In the genomic region with DNA sequence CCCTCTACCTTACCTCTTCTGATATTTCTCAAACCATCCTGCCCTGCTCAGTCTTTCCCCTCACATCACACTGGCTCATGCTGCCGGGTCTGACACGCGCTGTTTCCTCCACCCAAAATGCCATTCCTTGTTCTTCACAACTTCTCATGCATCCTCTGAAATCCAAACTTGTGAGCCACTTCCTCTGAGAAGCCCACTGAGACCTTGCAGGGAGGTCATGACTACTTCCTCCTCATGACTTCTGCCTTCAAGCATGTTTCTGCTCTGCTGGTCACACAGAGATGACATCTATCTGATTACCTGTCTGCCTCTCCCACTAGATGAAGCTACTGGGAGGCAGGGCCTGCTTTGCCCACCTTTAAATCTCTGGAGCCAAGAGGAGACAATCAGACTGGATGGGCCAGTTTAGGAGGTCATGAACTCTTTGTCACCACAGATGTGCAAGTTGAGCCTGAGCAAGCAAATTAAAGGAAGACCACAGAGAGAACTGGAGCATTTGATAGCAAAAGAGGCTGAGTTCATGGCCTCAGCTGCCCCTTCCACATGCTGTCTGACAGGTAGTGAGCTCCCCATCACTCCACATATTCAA, we compare ENCODE assay signal across 10 cellular contexts.
A peak's percentile ranks its signal among the peaks of the same experiment; 100 is the strongest.
DNase-seq lines count a peak whose midpoint lies in the region; ATAC-seq and TF ChIP-seq lines count a peak whose summit lies in the region.
"Had no signal": no experiment of that assay in that cellular context is flagged by ENCODE, and none has a peak within 500 bp of the region (broad histone marks: within the 10 kb centered on the region; RNA-seq: fewer than 3 reads in every experiment).

No MANE protein-coding gene starts in this region.

- no peak overlapping the region for H3K4me3 Mint-ChIP-seq in activated B cell treated with CpG ODN at 0.5 μM for 24 hours
- no peak overlapping the region for H3K4me3 Mint-ChIP-seq in activated CD4-positive, alpha-beta T cell treated with anti-CD3 and anti-CD28 coated beads, Interleukin-2, amount 10 ng/mL, durations not matched to agents 7 days and 5 days

- no peaks in the 10 kb centered on the region for H3K9me3 ChIP-seq in aorta (ENCODE audit: control insufficient read depth, low read length)
- H3K9me3 ChIP-seq: Peyer's patch had no signal

- H3K27me3 ChIP-seq in aorta (ENCODE audit: control insufficient read depth in 1 of 2, insufficient read depth in 2 of 2, low read length in 1 of 2) = no peaks in the 10 kb centered on the region
- H3K27me3 ChIP-seq: Peyer's patch had no signal

- no peaks in the 10 kb centered on the region for H3K36me3 Mint-ChIP-seq in activated B cell treated with CpG ODN at 0.5 μM for 24 hours (ENCODE audit: low read depth)
- no peaks in the 10 kb centered on the region for H3K36me3 Mint-ChIP-seq in activated CD4-positive, alpha-beta T cell treated with anti-CD3 and anti-CD28 coated beads, Interleukin-2, amount 10 ng/mL, durations not matched to agents 7 days and 5 days (ENCODE audit: low read depth)

- 83 to 93% methylated on average over 3 of the region's 3 CpGs for WGBS in aorta, 2 donors

- H3K36me3 ChIP-seq in aorta (ENCODE audit: control insufficient read depth in 1 of 2, insufficient read depth in 2 of 2, low read length in 1 of 2) = no peaks in the 10 kb centered on the region
- H3K36me3 ChIP-seq: Peyer's patch had no signal

- ATAC-seq in HG03103 (IDR thresholded peaks at IDR 0.05; ENCODE audit: low read depth, unreplicated experiment) (peak; percentile 57), activated B cell treated with CpG ODN at 0.5 μM for 24 hours (ENCODE audit: low read depth) (peak; percentile 87), aorta (ENCODE audit: low FRiP score) (no peak)

- no peaks in the 10 kb centered on the region for H3K27me3 Mint-ChIP-seq in activated B cell treated with CpG ODN at 0.5 μM for 24 hours
- H3K27me3 Mint-ChIP-seq in activated CD4-positive, alpha-beta T cell treated with anti-CD3 and anti-CD28 coated beads, Interleukin-2, amount 10 ng/mL, durations not matched to agents 7 days and 5 days = no peaks in the 10 kb centered on the region

- no peak for TF ChIP-seq CTCF in activated B cell treated with CpG ODN at 0.5 μM for 24 hours (IDR thresholded peaks at IDR 0.05)

- intact Hi-C loops in activated B cell treated with CpG ODN at 0.5 μM for 24 hours (cut with micrococcal nuclease) (no loop called here), aorta (cut with DNase I) (no loop called here)

- DNase-seq in CD1c-positive myeloid dendritic cell (ENCODE audit: extremely low spot score) (peak; percentile 25), activated B cell treated with CpG ODN at 0.5 μM for 24 hours (no peak), kidney glomerular epithelial cell (lab: John Stamatoyannopoulos, UW) (peak; percentile 82), GOT3 (lab: John Stamatoyannopoulos, UW) (no peak), caudate nucleus (lab: John Stamatoyannopoulos, UW) (no peak), aorta (no peak)
- no peak for DNase-seq in activated CD4-positive, alpha-beta T cell treated with anti-CD3 and anti-CD28 coated beads, Interleukin-2, amount 10 ng/mL, durations not matched to agents 7 days and 5 days

- H3K27ac ChIP-seq in caudate nucleus (ENCODE audit: low read depth, low read length) (no peak overlapping the region), aorta (ENCODE audit: low read depth in 1 of 2, low read length in 2 of 2) (no peak overlapping the region)
- H3K27ac ChIP-seq: skin epidermis had no signal

- POLR2A ChIA-PET in activated B cell treated with CpG ODN at 0.5 μM for 24 hours (lab: Charles Lee) = interaction anchor here (0.6 to 0.7 kb wide), 2 partner anchors 118 to 732 kb away, joined by 3 to 6 read pairs; no protein-coding TSS in a partner anchor
- POLR2A ChIA-PET in activated CD4-positive, alpha-beta T cell treated with anti-CD3 and anti-CD28 coated beads, Interleukin-2, amount 10 ng/mL, durations not matched to agents 7 days and 5 days (lab: Charles Lee) = no interaction called here

- H3K4me1 Mint-ChIP-seq in activated B cell treated with CpG ODN at 0.5 μM for 24 hours = peaks cover 37% of the 10 kb centered on the region
- no peaks in the 10 kb centered on the region for H3K4me1 Mint-ChIP-seq in activated CD4-positive, alpha-beta T cell treated with anti-CD3 and anti-CD28 coated beads, Interleukin-2, amount 10 ng/mL, durations not matched to agents 7 days and 5 days

- H3K9me3 Mint-ChIP-seq in activated B cell treated with CpG ODN at 0.5 μM for 24 hours = no peaks in the 10 kb centered on the region
- H3K9me3 Mint-ChIP-seq in activated CD4-positive, alpha-beta T cell treated with anti-CD3 and anti-CD28 coated beads, Interleukin-2, amount 10 ng/mL, durations not matched to agents 7 days and 5 days = no peaks in the 10 kb centered on the region

- peak overlapping the region; percentile 21 for H3K27ac Mint-ChIP-seq in activated B cell treated with CpG ODN at 0.5 μM for 24 hours
- H3K27ac Mint-ChIP-seq in activated CD4-positive, alpha-beta T cell treated with anti-CD3 and anti-CD28 coated beads, Interleukin-2, amount 10 ng/mL, durations not matched to agents 7 days and 5 days = no peak overlapping the region

- H3K4me3 ChIP-seq in aorta (ENCODE audit: low read length in 2 of 2) = no peak overlapping the region
- H3K4me3 ChIP-seq: Peyer's patch, skin epidermis had no signal

- CTCF ChIA-PET in activated B cell treated with CpG ODN at 0.5 μM for 24 hours (lab: Charles Lee) = no interaction called here
- CTCF ChIA-PET in activated CD4-positive, alpha-beta T cell treated with anti-CD3 and anti-CD28 coated beads, Interleukin-2, amount 10 ng/mL, durations not matched to agents 7 days and 5 days (lab: Charles Lee) = interaction anchor here (2.0 kb wide), 1 partner anchor 11 kb away, joined by 4 read pairs; no protein-coding TSS in a partner anchor

- no peaks in the 10 kb centered on the region for H3K4me1 ChIP-seq in aorta (ENCODE audit: control insufficient read depth in 1 of 2, insufficient read depth in 2 of 2, low read length in 2 of 2)

Comparison
In these comparisons a context has a peak if more than half of its experiments do, and no peak if none do; other contexts are left out.
1. DNase-seq: peak in CD1c-positive myeloid dendritic cell (single experiment) and kidney glomerular epithelial cell (single experiment); none in activated B cell treated with CpG ODN at 0.5 μM for 24 hours (single experiment), activated CD4-positive, alpha-beta T cell treated with anti-CD3 and anti-CD28 coated beads, Interleukin-2, amount 10 ng/mL, durations not matched to agents 7 days and 5 days (single experiment), GOT3 (single experiment), caudate nucleus (0 of 61) and aorta (0 of 2).